18 cellular contexts compared by ENCODE assay signal in genomic region chr3:33229066-33229465, GRCh38. TPM values are rescaled to one million over a fixed set of nuclear protein-coding genes. Genes with fewer than 3 reads are reported as not detected.
"Had no signal": no experiment of that assay in that cellular context is flagged by ENCODE, and none has a peak within 500 bp of the region (broad histone marks: within the 10 kb centered on the region; RNA-seq: fewer than 3 reads in every experiment).

No MANE protein-coding gene starts in this region.

- DNase-seq: islet precursor cell; left ventricle myocardium inferior; mesendoderm; naive B cell; natural killer cell; nephron progenitor cell; occipital lobe; right lobe of liver; stimulated activated CD4-positive, alpha-beta T cell treated with anti-CD3 and anti-CD28 coated beads, Interleukin-2, amount 100 ng/mL, for 24 hours; stimulated activated CD4-positive, alpha-beta T cell treated with anti-CD3 and anti-CD28 coated beads, Interleukin-4, amount 100 ng/mL, for 1 hour; stimulated activated naive B cell treated with anti-CD40 and anti-IgM and Interleukin-4, amounts not matched to agents 10 μg/mL and 1 μg/mL and 100 μg/mL, for 72 hours; stimulated activated naive CD8-positive, alpha-beta T cell treated with anti-CD3 and anti-CD28 coated beads, Interleukin-15, Interleukin-2, amounts not matched to agents 100 U/mL and 50 U/mL, for 24 hours; stomach; testis; transverse colon; upper lobe of left lung had no signal

- H3K27ac Mint-ChIP-seq: mesothelial cell of epicardium; naive B cell; natural killer cell; nephron progenitor cell; neural progenitor cell; stimulated activated naive B cell treated with anti-CD40 and anti-IgM and Interleukin-4, amounts not matched to agents 10 μg/mL and 1 μg/mL and 100 μg/mL, for 72 hours had no signal

- H3K4me1 Mint-ChIP-seq: mesothelial cell of epicardium; naive B cell; natural killer cell; neural progenitor cell; stimulated activated naive B cell treated with anti-CD40 and anti-IgM and Interleukin-4, amounts not matched to agents 10 μg/mL and 1 μg/mL and 100 μg/mL, for 72 hours had no signal

- H3K4me3 Mint-ChIP-seq: mesothelial cell of epicardium; naive B cell; natural killer cell; nephron progenitor cell; neural progenitor cell; stimulated activated naive B cell treated with anti-CD40 and anti-IgM and Interleukin-4, amounts not matched to agents 10 μg/mL and 1 μg/mL and 100 μg/mL, for 72 hours had no signal

- ATAC-seq: natural killer cell; right lobe of liver; stimulated activated naive B cell treated with anti-CD40 and anti-IgM and Interleukin-4, amounts not matched to agents 10 μg/mL and 1 μg/mL and 100 μg/mL, for 72 hours; stimulated activated naive CD8-positive, alpha-beta T cell treated with anti-CD3 and anti-CD28 coated beads, Interleukin-15, Interleukin-2, amounts not matched to agents 100 U/mL and 50 U/mL, for 24 hours had no signal

- H3K36me3 Mint-ChIP-seq: mesothelial cell of epicardium; naive B cell; natural killer cell; neural progenitor cell; stimulated activated naive B cell treated with anti-CD40 and anti-IgM and Interleukin-4, amounts not matched to agents 10 μg/mL and 1 μg/mL and 100 μg/mL, for 72 hours had no signal

- H3K9me3 Mint-ChIP-seq: stimulated activated naive B cell treated with anti-CD40 and anti-IgM and Interleukin-4, amounts not matched to agents 10 μg/mL and 1 μg/mL and 100 μg/mL, for 72 hours had no signal

RNA-seq across cellular contexts. Expression of gene SUSD5, which starts 10.5 kb away (rescaled TPM):
- total RNA-seq: natural killer cell had no signal

RNA-seq across cellular contexts. Expression of gene FBXL2, which starts 48.2 kb away (rescaled TPM):
- total RNA-seq: natural killer cell had no signal
